ENCODE assay signal across 1 cellular context in the genomic region with DNA sequence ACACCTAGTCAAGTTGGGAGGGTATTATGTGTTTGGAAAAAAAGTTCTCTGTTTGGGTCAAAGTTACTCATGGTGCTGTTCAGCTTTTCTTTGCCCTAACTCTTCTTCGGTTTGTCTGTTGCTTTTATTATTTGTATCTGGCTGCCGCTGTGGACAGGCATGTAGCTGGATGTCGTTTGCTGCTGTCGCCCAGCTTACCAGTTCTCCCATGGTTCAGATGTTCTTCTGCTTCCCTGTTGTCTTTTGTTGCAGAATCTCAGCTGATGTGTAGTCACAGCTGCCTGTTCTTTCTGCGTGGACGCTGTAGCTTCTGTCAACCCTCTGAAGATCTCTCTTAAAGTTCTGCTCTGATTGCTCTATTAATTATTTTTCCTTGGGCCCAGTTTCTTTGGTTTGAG.
TF ChIP-seq lines count a peak whose summit lies in the region.

No MANE protein-coding gene starts in this region.

TF ChIP-seq in GM23338, 12 proteins besides CTCF, POLR2A, EP300 and RAD21 (continued from another document):
- TF ChIP-seq, protein P1, sequence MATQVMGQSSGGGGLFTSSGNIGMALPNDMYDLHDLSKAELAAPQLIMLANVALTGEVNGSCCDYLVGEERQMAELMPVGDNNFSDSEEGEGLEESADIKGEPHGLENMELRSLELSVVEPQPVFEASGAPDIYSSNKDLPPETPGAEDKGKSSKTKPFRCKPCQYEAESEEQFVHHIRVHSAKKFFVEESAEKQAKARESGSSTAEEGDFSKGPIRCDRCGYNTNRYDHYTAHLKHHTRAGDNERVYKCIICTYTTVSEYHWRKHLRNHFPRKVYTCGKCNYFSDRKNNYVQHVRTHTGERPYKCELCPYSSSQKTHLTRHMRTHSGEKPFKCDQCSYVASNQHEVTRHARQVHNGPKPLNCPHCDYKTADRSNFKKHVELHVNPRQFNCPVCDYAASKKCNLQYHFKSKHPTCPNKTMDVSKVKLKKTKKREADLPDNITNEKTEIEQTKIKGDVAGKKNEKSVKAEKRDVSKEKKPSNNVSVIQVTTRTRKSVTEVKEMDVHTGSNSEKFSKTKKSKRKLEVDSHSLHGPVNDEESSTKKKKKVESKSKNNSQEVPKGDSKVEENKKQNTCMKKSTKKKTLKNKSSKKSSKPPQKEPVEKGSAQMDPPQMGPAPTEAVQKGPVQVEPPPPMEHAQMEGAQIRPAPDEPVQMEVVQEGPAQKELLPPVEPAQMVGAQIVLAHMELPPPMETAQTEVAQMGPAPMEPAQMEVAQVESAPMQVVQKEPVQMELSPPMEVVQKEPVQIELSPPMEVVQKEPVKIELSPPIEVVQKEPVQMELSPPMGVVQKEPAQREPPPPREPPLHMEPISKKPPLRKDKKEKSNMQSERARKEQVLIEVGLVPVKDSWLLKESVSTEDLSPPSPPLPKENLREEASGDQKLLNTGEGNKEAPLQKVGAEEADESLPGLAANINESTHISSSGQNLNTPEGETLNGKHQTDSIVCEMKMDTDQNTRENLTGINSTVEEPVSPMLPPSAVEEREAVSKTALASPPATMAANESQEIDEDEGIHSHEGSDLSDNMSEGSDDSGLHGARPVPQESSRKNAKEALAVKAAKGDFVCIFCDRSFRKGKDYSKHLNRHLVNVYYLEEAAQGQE (IDR thresholded peaks at IDR 0.05; ENCODE audit: unreplicated experiment), result no peak
